ENCODE assay signal across 1 cellular context in genomic region chr6:23584134-23584763, GRCh38.
TF ChIP-seq lines count a peak whose summit lies in the region.

No MANE protein-coding gene starts in this region.

TF ChIP-seq in HepG2, 621 proteins besides CTCF, POLR2A, EP300 and RAD21 (continued from another document and continues in another):
- TF ChIP-seq HMGXB3 (CRISPR knock-in tag; IDR thresholded peaks at IDR 0.05; ENCODE audit: borderline replicate concordance): no peak
- no peak for TF ChIP-seq KAT2B (IDR thresholded peaks at IDR 0.05; ENCODE audit: borderline replicate concordance, low read depth, low read length)
- TF ChIP-seq MIXL1 (CRISPR knock-in tag; IDR thresholded peaks at IDR 0.05): peak; percentile 59
- no peak for TF ChIP-seq NPAS2 (CRISPR knock-in tag; IDR thresholded peaks at IDR 0.05; ENCODE audit: borderline replicate concordance)
- no peak for TF ChIP-seq ATF1 (CRISPR knock-in tag; IDR thresholded peaks at IDR 0.05)
- TF ChIP-seq RXRB (CRISPR knock-in tag; IDR thresholded peaks at IDR 0.05; ENCODE audit: borderline replicate concordance): peak; percentile 27; the same call in 1 of the 2 replicates
- no peak for TF ChIP-seq ZNF382 (CRISPR knock-in tag; IDR thresholded peaks at IDR 0.05; ENCODE audit: borderline replicate concordance)
- no peak for TF ChIP-seq GPN1 (CRISPR knock-in tag; IDR thresholded peaks at IDR 0.05; ENCODE audit: borderline replicate concordance)
- 0 out of 2 replicates have a peak, but pooled peaks have one; percentile 55 for TF ChIP-seq KDM6A (CRISPR knock-in tag; IDR thresholded peaks at IDR 0.05; ENCODE audit: low read depth)
- TF ChIP-seq TP53 (CRISPR knock-in tag; conservative IDR thresholded peaks at IDR 0.05): no peak
- TF ChIP-seq HDAC1 (CRISPR knock-in tag; IDR thresholded peaks at IDR 0.05): peak; percentile 48; the same call in 1 of the 2 replicates
- no peak for TF ChIP-seq CC2D1A (CRISPR knock-in tag; IDR thresholded peaks at IDR 0.05)
- 0 out of 2 replicates have a peak, but pooled peaks have one; percentile 49 for TF ChIP-seq ZNF331 (CRISPR knock-in tag; IDR thresholded peaks at IDR 0.05)
- TF ChIP-seq ATF2 (CRISPR knock-in tag; IDR thresholded peaks at IDR 0.05): no peak
- TF ChIP-seq PATZ1 (CRISPR knock-in tag; IDR thresholded peaks at IDR 0.05): peak; percentile 38; the same call in 1 of the 2 replicates
- no peak for TF ChIP-seq ZNF543 (CRISPR knock-in tag; IDR thresholded peaks at IDR 0.05)
- TF ChIP-seq POGK (CRISPR knock-in tag; conservative IDR thresholded peaks at IDR 0.05): no peak
- no peak for TF ChIP-seq BRF2 (CRISPR knock-in tag; IDR thresholded peaks at IDR 0.05)
- TF ChIP-seq, protein P1, sequence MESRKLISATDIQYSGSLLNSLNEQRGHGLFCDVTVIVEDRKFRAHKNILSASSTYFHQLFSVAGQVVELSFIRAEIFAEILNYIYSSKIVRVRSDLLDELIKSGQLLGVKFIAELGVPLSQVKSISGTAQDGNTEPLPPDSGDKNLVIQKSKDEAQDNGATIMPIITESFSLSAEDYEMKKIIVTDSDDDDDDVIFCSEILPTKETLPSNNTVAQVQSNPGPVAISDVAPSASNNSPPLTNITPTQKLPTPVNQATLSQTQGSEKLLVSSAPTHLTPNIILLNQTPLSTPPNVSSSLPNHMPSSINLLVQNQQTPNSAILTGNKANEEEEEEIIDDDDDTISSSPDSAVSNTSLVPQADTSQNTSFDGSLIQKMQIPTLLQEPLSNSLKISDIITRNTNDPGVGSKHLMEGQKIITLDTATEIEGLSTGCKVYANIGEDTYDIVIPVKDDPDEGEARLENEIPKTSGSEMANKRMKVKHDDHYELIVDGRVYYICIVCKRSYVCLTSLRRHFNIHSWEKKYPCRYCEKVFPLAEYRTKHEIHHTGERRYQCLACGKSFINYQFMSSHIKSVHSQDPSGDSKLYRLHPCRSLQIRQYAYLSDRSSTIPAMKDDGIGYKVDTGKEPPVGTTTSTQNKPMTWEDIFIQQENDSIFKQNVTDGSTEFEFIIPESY (CRISPR knock-in tag; IDR thresholded peaks at IDR 0.05): no peak
- no peak for TF ChIP-seq CCDC6 (CRISPR knock-in tag; IDR thresholded peaks at IDR 0.05)
- TF ChIP-seq THAP9 (CRISPR knock-in tag; IDR thresholded peaks at IDR 0.05; ENCODE audit: borderline replicate concordance): no peak
- TF ChIP-seq NFIC (IDR thresholded peaks at IDR 0.05; ENCODE audit: low read length): 0 out of 2 replicates have a peak, but pooled peaks have one; percentile 35
- TF ChIP-seq RBAK (CRISPR knock-in tag; IDR thresholded peaks at IDR 0.05): no peak
- TF ChIP-seq AFF4 (CRISPR knock-in tag; IDR thresholded peaks at IDR 0.05): no peak
- TF ChIP-seq NR2F2 (IDR thresholded peaks at IDR 0.05; ENCODE audit: borderline replicate concordance, low read depth): 0 out of 2 replicates have a peak, but pooled peaks have one; percentile 38
- TF ChIP-seq PRDM4 (CRISPR knock-in tag; IDR thresholded peaks at IDR 0.05; ENCODE audit: borderline replicate concordance): no peak
